9 cellular contexts compared by ENCODE assay signal in the genomic region with DNA sequence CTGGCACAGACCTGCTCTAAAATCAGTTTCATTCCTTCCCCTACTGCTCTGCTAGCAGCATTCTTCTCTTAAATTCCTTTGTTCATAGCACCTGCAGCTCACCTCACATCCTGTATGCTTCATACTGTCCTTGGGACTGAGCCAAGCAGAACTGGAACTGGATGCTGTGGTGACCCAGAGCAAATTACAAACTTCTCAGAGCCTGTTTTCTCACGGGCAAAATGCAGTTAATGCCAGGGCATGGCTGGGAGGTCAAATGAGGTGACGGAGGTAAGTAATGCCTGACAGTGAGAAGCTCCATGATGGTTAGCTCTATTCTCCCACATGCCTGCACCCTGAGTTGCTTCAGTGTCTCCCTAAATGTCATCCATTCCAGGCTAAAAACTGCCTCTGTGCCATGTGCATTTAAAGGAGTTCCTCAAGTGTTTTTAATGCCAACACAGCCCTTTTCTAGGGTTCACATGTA. TPM values are rescaled to one million over a fixed set of nuclear protein-coding genes. Genes with fewer than 3 reads are reported as not detected.
DNase-seq lines count a peak whose midpoint lies in the region; ATAC-seq and TF ChIP-seq lines count a peak whose summit lies in the region.
"Had no signal": no experiment of that assay in that cellular context is flagged by ENCODE, and none has a peak within 500 bp of the region (broad histone marks: within the 10 kb centered on the region; RNA-seq: fewer than 3 reads in every experiment).

No MANE protein-coding gene starts in this region.

- peak overlapping the region; percentile 42 for H3K27ac Mint-ChIP-seq in activated T-cell treated with anti-CD3 and anti-CD28 coated beads, Interleukin-2, amount 50 U/mL, for 24 hours
- H3K27ac Mint-ChIP-seq in stimulated activated memory B cell treated with anti-CD40 and anti-IgM and Interleukin-4, amounts not matched to agents 10 μg/mL and 1 μg/mL and 100 μg/mL, for 72 hours = peak overlapping the region; percentile 15
- H3K27ac Mint-ChIP-seq in progenitor cell of endocrine pancreas = no peak overlapping the region

- no peaks in the 10 kb centered on the region for H3K27me3 Mint-ChIP-seq in activated T-cell treated with anti-CD3 and anti-CD28 coated beads, Interleukin-2, amount 50 U/mL, for 24 hours
- H3K27me3 Mint-ChIP-seq in stimulated activated memory B cell treated with anti-CD40 and anti-IgM and Interleukin-4, amounts not matched to agents 10 μg/mL and 1 μg/mL and 100 μg/mL, for 72 hours = no peaks in the 10 kb centered on the region
- no peaks in the 10 kb centered on the region for H3K27me3 Mint-ChIP-seq in progenitor cell of endocrine pancreas

- H3K4me1 Mint-ChIP-seq in activated T-cell treated with anti-CD3 and anti-CD28 coated beads, Interleukin-2, amount 50 U/mL, for 24 hours (ENCODE audit: low read depth) = peaks cover 4% of the 10 kb centered on the region
- peaks cover 7% of the 10 kb centered on the region for H3K4me1 Mint-ChIP-seq in stimulated activated memory B cell treated with anti-CD40 and anti-IgM and Interleukin-4, amounts not matched to agents 10 μg/mL and 1 μg/mL and 100 μg/mL, for 72 hours
- no peaks in the 10 kb centered on the region for H3K4me1 Mint-ChIP-seq in progenitor cell of endocrine pancreas (ENCODE audit: low read depth)
- H3K4me1 Mint-ChIP-seq: neural crest cell had no signal

- no peaks in the 10 kb centered on the region for H3K9me3 Mint-ChIP-seq in activated T-cell treated with anti-CD3 and anti-CD28 coated beads, Interleukin-2, amount 50 U/mL, for 24 hours
- H3K9me3 Mint-ChIP-seq in stimulated activated memory B cell treated with anti-CD40 and anti-IgM and Interleukin-4, amounts not matched to agents 10 μg/mL and 1 μg/mL and 100 μg/mL, for 72 hours = no peaks in the 10 kb centered on the region
- no peaks in the 10 kb centered on the region for H3K9me3 Mint-ChIP-seq in progenitor cell of endocrine pancreas (ENCODE audit: low read depth)
- H3K9me3 Mint-ChIP-seq: neural crest cell had no signal

- DNase-seq in activated T-cell treated with anti-CD3 and anti-CD28 coated beads, Interleukin-2, amount 50 U/mL, for 24 hours = no peak
- no peak for DNase-seq in activated T-cell treated with anti-CD3 and anti-CD28 coated beads, Interleukin-2, amount 50 U/mL, for 1 hour
- peak; percentile 97 for DNase-seq in RPMI8226
- no peak for DNase-seq in NAMALWA (ENCODE audit: low spot score)
- no peak for DNase-seq in OCI-M2 (lab: John Stamatoyannopoulos, UW; ENCODE audit: unreplicated experiment)
- no peak for DNase-seq in progenitor cell of endocrine pancreas (ENCODE audit: low spot score, unreplicated experiment)

- ATAC-seq in HG02885 (IDR thresholded peaks at IDR 0.05; ENCODE audit: poor library complexity, unreplicated experiment) = peak; percentile 56
- peak; percentile 72 for ATAC-seq in stimulated activated memory B cell treated with anti-CD40 and anti-IgM and Interleukin-4, amounts not matched to agents 10 μg/mL and 1 μg/mL and 100 μg/mL, for 72 hours

- no peak for TF ChIP-seq CTCF in progenitor cell of endocrine pancreas (IDR thresholded peaks at IDR 0.05; ENCODE audit: unreplicated experiment)

- H3K4me3 Mint-ChIP-seq in activated T-cell treated with anti-CD3 and anti-CD28 coated beads, Interleukin-2, amount 50 U/mL, for 24 hours = no peak overlapping the region
- no peak overlapping the region for H3K4me3 Mint-ChIP-seq in stimulated activated memory B cell treated with anti-CD40 and anti-IgM and Interleukin-4, amounts not matched to agents 10 μg/mL and 1 μg/mL and 100 μg/mL, for 72 hours
- no peak overlapping the region for H3K4me3 Mint-ChIP-seq in progenitor cell of endocrine pancreas (ENCODE audit: low read depth)
- H3K4me3 Mint-ChIP-seq: neural crest cell had no signal

- peaks cover 66% of the 10 kb centered on the region for H3K36me3 Mint-ChIP-seq in activated T-cell treated with anti-CD3 and anti-CD28 coated beads, Interleukin-2, amount 50 U/mL, for 24 hours (ENCODE audit: low read depth)
- peaks cover 17% of the 10 kb centered on the region for H3K36me3 Mint-ChIP-seq in stimulated activated memory B cell treated with anti-CD40 and anti-IgM and Interleukin-4, amounts not matched to agents 10 μg/mL and 1 μg/mL and 100 μg/mL, for 72 hours
- peaks cover 13% of the 10 kb centered on the region for H3K36me3 Mint-ChIP-seq in progenitor cell of endocrine pancreas (ENCODE audit: insufficient read depth)

RNA-seq across cellular contexts. Expression of a gene that starts 29.7 kb away (rescaled TPM):
- 21.0 and 28.0 TPM in 2 replicates for total RNA-seq in progenitor cell of endocrine pancreas
